Comparison of ENCODE assay signal across 18 cellular contexts in genomic region chr6:105787747-105788146, GRCh38.
DNase-seq lines count a peak whose midpoint lies in the region; ATAC-seq and TF ChIP-seq lines count a peak whose summit lies in the region.
"Had no signal": no experiment of that assay in that cellular context is flagged by ENCODE, and none has a peak within 500 bp of the region (broad histone marks: within the 10 kb centered on the region; RNA-seq: fewer than 3 reads in every experiment).

No MANE protein-coding gene starts in this region.

- H3K27ac ChIP-seq in OCI-LY7 (ENCODE audit: low read depth, low read length, poor library complexity, severe bottlenecking) (no peak overlapping the region), esophagus (ENCODE audit: low read depth in 2 of 2, low read length in 1 of 2) (peak overlapping the region; percentile 3 to 65)

- peak overlapping the region in 1 of 2 donors; percentile 66 for H3K27ac Mint-ChIP-seq in natural killer cell treated with Interleukin-12 subunit alpha and Interleukin-12 subunit beta and Interleukin-15 and Interleukin-18, amount 100 ng/mL, for 72 hours
- H3K27ac Mint-ChIP-seq in natural killer cell (no peak overlapping the region), T-cell (no peak overlapping the region)
- H3K27ac Mint-ChIP-seq: CD8-positive, alpha-beta memory T cell had no signal

- H2AFZ ChIP-seq in OCI-LY7 (ENCODE audit: low read length) = peak overlapping the region; percentile 5; the same call in 1 of the 2 replicates

- BruUV-seq in OCI-LY7 (replicated peaks; lab: Mats Ljungman, UMichigan) = no TSS peak

- peaks cover 8% of the 10 kb centered on the region for H3K36me3 Mint-ChIP-seq in natural killer cell treated with Interleukin-12 subunit alpha and Interleukin-12 subunit beta and Interleukin-15 and Interleukin-18, amount 100 ng/mL, for 72 hours
- H3K36me3 Mint-ChIP-seq in natural killer cell = no peaks in the 10 kb centered on the region
- no peaks in the 10 kb centered on the region for H3K36me3 Mint-ChIP-seq in T-cell

- no peaks in the 10 kb centered on the region for H3K9me3 ChIP-seq in OCI-LY7 (ENCODE audit: low read length)
- no peaks in the 10 kb centered on the region for H3K9me3 ChIP-seq in esophagus (ENCODE audit: control insufficient read depth in 2 of 2, insufficient read depth in 1 of 2, low read depth in 1 of 2, low read length in 1 of 2)

- no peak for ATAC-seq in natural killer cell treated with Interleukin-12 subunit alpha and Interleukin-12 subunit beta and Interleukin-15 and Interleukin-18, amount 100 ng/mL, for 72 hours
- ATAC-seq in natural killer cell (no peak), T-cell (replicated peaks in 1 of 4) (no peak)

- 91 to 94% methylated on average over 5 of the region's 5 CpGs for WGBS in esophagus, 2 donors

- H3K27me3 ChIP-seq in esophagus (ENCODE audit: control insufficient read depth in 1 of 2, insufficient read depth in 2 of 2, low read length in 2 of 2) = no peaks in the 10 kb centered on the region

- CTCF ChIA-PET in OCI-LY7 (lab: Charles Lee; ENCODE audit: unreplicated experiment) = no interaction called here
- CTCF ChIA-PET in T-cell (lab: Charles Lee) = no interaction called here

- H3K36me3 ChIP-seq in OCI-LY7 (ENCODE audit: insufficient read depth, low read length) (no peaks in the 10 kb centered on the region), esophagus (ENCODE audit: control insufficient read depth in 2 of 2, insufficient read depth in 2 of 2, low read length in 1 of 2) (no peaks in the 10 kb centered on the region)

- TF ChIP-seq CTCF in natural killer cell (IDR thresholded peaks at IDR 0.05) (no peak), OCI-LY7 (conservative IDR thresholded peaks at IDR 0.05; ENCODE audit: low read length) (no peak)

- peaks cover 58% of the 10 kb centered on the region for H3K4me1 ChIP-seq in OCI-LY7 (ENCODE audit: insufficient read depth, low read length, poor library complexity, severe bottlenecking)
- peaks cover 0 to 13% of the 10 kb centered on the region in 2 donors for H3K4me1 ChIP-seq in esophagus (ENCODE audit: control insufficient read depth in 2 of 2, insufficient read depth in 2 of 2, low read length in 1 of 2)

- H3K4me3 ChIP-seq in OCI-LY7 (ENCODE audit: low read depth, low read length, poor library complexity, severe bottlenecking) (no peak overlapping the region), esophagus (ENCODE audit: low read depth in 1 of 2, low read length in 2 of 2) (no peak overlapping the region)

- H3K79me2 ChIP-seq in OCI-LY7 (ENCODE audit: insufficient read depth, low read depth, low read length) = no peaks in the 10 kb centered on the region

- H3K9me3 Mint-ChIP-seq in natural killer cell treated with Interleukin-12 subunit alpha and Interleukin-12 subunit beta and Interleukin-15 and Interleukin-18, amount 100 ng/mL, for 72 hours = no peaks in the 10 kb centered on the region
- H3K9me3 Mint-ChIP-seq in natural killer cell (no peaks in the 10 kb centered on the region), T-cell (no peaks in the 10 kb centered on the region)
- H3K9me3 Mint-ChIP-seq: CD8-positive, alpha-beta memory T cell had no signal

- intact Hi-C loops in natural killer cell (cut with micrococcal nuclease) (no loop called here), OCI-LY7 (cut with micrococcal nuclease; ENCODE audit: unreplicated experiment) (no loop called here)

- H3K4me2 ChIP-seq in OCI-LY7 (ENCODE audit: low read length) = no peak overlapping the region

- peak overlapping the region; percentile 71 for H3K4me3 Mint-ChIP-seq in natural killer cell treated with Interleukin-12 subunit alpha and Interleukin-12 subunit beta and Interleukin-15 and Interleukin-18, amount 100 ng/mL, for 72 hours
- H3K4me3 Mint-ChIP-seq in natural killer cell (no peak overlapping the region), T-cell (no peak overlapping the region)
- H3K4me3 Mint-ChIP-seq: CD8-positive, alpha-beta memory T cell had no signal

- POLR2A ChIA-PET in OCI-LY7 (lab: Charles Lee) (interaction anchor here (0.8 kb wide), 1 partner anchor 494 kb away, joined by 3 read pairs; no protein-coding TSS in a partner anchor), T-cell (lab: Charles Lee) (no interaction called here)

- peaks cover 19 to 50% of the 10 kb centered on the region in 2 donors for H3K4me1 Mint-ChIP-seq in natural killer cell treated with Interleukin-12 subunit alpha and Interleukin-12 subunit beta and Interleukin-15 and Interleukin-18, amount 100 ng/mL, for 72 hours (ENCODE audit: low read depth in 2 of 2)
- H3K4me1 Mint-ChIP-seq in natural killer cell (peaks cover 11% of the 10 kb centered on the region in 2 donors), T-cell (peaks cover 31 to 47% (median 43%) of the 10 kb centered on the region in 3 donors)

- H4K20me1 ChIP-seq in OCI-LY7 (ENCODE audit: insufficient read depth, low read length) = no peaks in the 10 kb centered on the region

- H3K9me2 ChIP-seq in OCI-LY7 (ENCODE audit: insufficient read depth, low read length) = no peaks in the 10 kb centered on the region

- peaks cover 0 to 2% of the 10 kb centered on the region in 2 donors for H3K27me3 Mint-ChIP-seq in natural killer cell treated with Interleukin-12 subunit alpha and Interleukin-12 subunit beta and Interleukin-15 and Interleukin-18, amount 100 ng/mL, for 72 hours
- peaks cover 0 to 2% of the 10 kb centered on the region in 2 donors for H3K27me3 Mint-ChIP-seq in natural killer cell (ENCODE audit: low read depth in 2 of 2)
- peaks cover 0 to 6% of the 10 kb centered on the region in 2 donors for H3K27me3 Mint-ChIP-seq in T-cell

- DNase-seq in natural killer cell treated with Interleukin-12 subunit alpha and Interleukin-12 subunit beta and Interleukin-15 and Interleukin-18, amount 100 ng/mL, for 72 hours (ENCODE audit: low spot score) = no peak
- DNase-seq in natural killer cell = no peak
- no peak for DNase-seq in OCI-LY7 (ENCODE audit: low spot score)
- DNase-seq in iPS-NIHi7 (ENCODE audit: extremely low spot score) = no peak
- DNase-seq in T-cell = no peak
- no peak for DNase-seq in germinal center (ENCODE audit: low spot score)
- DNase-seq: ACHN; C1 segment of cervical spinal cord; CD8-positive, alpha-beta memory T cell; DMS79; KG1; NCI-H187; NCI-H2107; NCI-H510A; NCI-H748 treated with DMSO at 0.1 percent for 48 hours; OCI-M1; Right ventricle myocardium superior had no signal
